In genomic region chr19:47151627-47152026, GRCh38 we compare ENCODE assay signal across 15 cellular contexts. TPM values are rescaled to one million over a fixed set of nuclear protein-coding genes. Genes with fewer than 3 reads are reported as not detected.
DNase-seq lines count a peak whose midpoint lies in the region; ATAC-seq, FAIRE-seq and TF ChIP-seq lines count a peak whose summit lies in the region.
"Had no signal": no experiment of that assay in that cellular context is flagged by ENCODE, and none has a peak within 500 bp of the region (broad histone marks: within the 10 kb centered on the region; RNA-seq: fewer than 3 reads in every experiment).

No MANE protein-coding gene starts in this region.

- peaks cover 60% of the 10 kb centered on the region for H3K79me2 ChIP-seq in K562 (ENCODE audit: control insufficient read depth, insufficient read depth, low read length)

- no peaks in the 10 kb centered on the region for H3K9me1 ChIP-seq in K562 (ENCODE audit: control insufficient read depth, insufficient read depth, low read length)

- H2AFZ ChIP-seq in K562 (ENCODE audit: low read depth, low read length) = no peak overlapping the region

- DNase-seq in stimulated activated naive CD8-positive, alpha-beta T cell treated with anti-CD3 and anti-CD28 coated beads, Interleukin-15, Interleukin-2, amounts not matched to agents 100 U/mL and 50 U/mL, for 24 hours = no peak
- no peak for DNase-seq in K562 (ENCODE audit: extremely low read depth in 1 of 4, low spot score in 3 of 4)
- DNase-seq in NCI-H1092 treated with DMSO at 0.1 percent for 48 hours (lab: John Stamatoyannopoulos, UW) = no peak
- no peak for DNase-seq in testis
- DNase-seq in effector CD8-positive, alpha-beta T cell (lab: John Stamatoyannopoulos, UW) = no peak
- DNase-seq: activated CD4-positive, alpha-beta T cell treated with anti-CD3 and anti-CD28 coated beads for 48 hours; NCI-H82; stimulated activated CD4-positive, alpha-beta T cell treated with anti-CD3 and anti-CD28 coated beads, Interleukin-4, amount 100 ng/mL, for 1 hour; T-helper 2 cell had no signal

- H3K9me3 ChIP-seq in K562 (replicated peaks; ENCODE audit: control insufficient read depth, insufficient read depth, low read depth, low read length) = no peaks in the 10 kb centered on the region
- H3K9me3 ChIP-seq in mucosa of rectum (ENCODE audit: control insufficient read depth in 2 of 2, low read length in 2 of 2) = no peaks in the 10 kb centered on the region
- H3K9me3 ChIP-seq in testis = no peaks in the 10 kb centered on the region

- no peak for TF ChIP-seq POLR2A in K562 (conservative IDR thresholded peaks at IDR 0.05)
- TF ChIP-seq POLR2A in testis (IDR thresholded peaks at IDR 0.05) = no peak

- no peaks in the 10 kb centered on the region; the same call in 1 of the 2 replicates for H4K20me1 ChIP-seq in K562 (replicated peaks; ENCODE audit: control insufficient read depth, insufficient read depth, low read length)

- 65% methylated on average over 3 of the region's 3 CpGs for WGBS in K562 (ENCODE audit: insufficient coverage, low coverage, missing lambda C conversion rate)
- 80% methylated on average over 3 of the region's 3 CpGs for WGBS in urinary bladder
- WGBS in testis, 2 donors = 91 to 96% methylated on average over 3 of the region's 3 CpGs

- H3K9ac ChIP-seq in K562 (ENCODE audit: insufficient read depth in 1 of 2, low read depth in 2 of 2, low read length in 2 of 2) = no peak overlapping the region
- H3K9ac ChIP-seq in mucosa of rectum (ENCODE audit: low read depth in 1 of 2, low read length in 2 of 2) = no peak overlapping the region

- peak overlapping the region; percentile 10; the same call in 1 of the 3 replicates for H3K27ac ChIP-seq in K562 (ENCODE audit: extremely low read depth, low read depth, low read length)
- H3K27ac ChIP-seq in mucosa of rectum (ENCODE audit: low read depth in 2 of 2, low read length in 2 of 2) = peak overlapping the region; percentile 35 to 39
- peak overlapping the region; percentile 10 for H3K27ac ChIP-seq in urinary bladder (ENCODE audit: low read depth)
- no peak overlapping the region for H3K27ac ChIP-seq in testis

- in situ Hi-C loops in K562 (cut with MboI) = loop anchor here (5.0 to 10.0 kb wide), 2 partner anchors 96 to 263 kb away; partner anchors contain the start of gene MEIS3

- no peak overlapping the region for H3K4me3 ChIP-seq in K562
- no peak overlapping the region for H3K4me3 ChIP-seq in mucosa of rectum (ENCODE audit: low read length in 2 of 2)
- no peak overlapping the region for H3K4me3 ChIP-seq in urinary bladder (ENCODE audit: low read depth, low read length)
- H3K4me3 ChIP-seq in testis = no peak overlapping the region

- no peak overlapping the region for H3K4me3 Mint-ChIP-seq in stimulated activated naive CD8-positive, alpha-beta T cell treated with anti-CD3 and anti-CD28 coated beads, Interleukin-15, Interleukin-2, amounts not matched to agents 100 ng/mL and 50 ng/mL, for 24 hours

- H3K4me1 ChIP-seq in K562 (replicated peaks in 1 of 2; ENCODE audit: control insufficient read depth in 2 of 2, insufficient read depth in 2 of 2, low read length in 2 of 2) (peaks cover 2 to 8% of the 10 kb centered on the region in 2 experiments; a peak in 2 of 5 replicates), mucosa of rectum (ENCODE audit: control insufficient read depth in 2 of 2, insufficient read depth in 2 of 2, low read length in 2 of 2) (peaks cover 16 to 21% of the 10 kb centered on the region in 2 donors), urinary bladder (ENCODE audit: insufficient read depth) (no peaks in the 10 kb centered on the region), testis (no peaks in the 10 kb centered on the region)

- TSS peak; percentile 12 for BruUV-seq in K562 (replicated peaks; lab: Mats Ljungman, UMichigan)

- no peak for TF ChIP-seq EP300 in K562 (IDR thresholded peaks at IDR 0.05; ENCODE audit: low read length)

- no peaks in the 10 kb centered on the region for H3K9me3 Mint-ChIP-seq in stimulated activated naive CD8-positive, alpha-beta T cell treated with anti-CD3 and anti-CD28 coated beads, Interleukin-15, Interleukin-2, amounts not matched to agents 100 ng/mL and 50 ng/mL, for 24 hours

- no peak for FAIRE-seq in K562 (lab: Jason Lieb, UNC)
- FAIRE-seq: HTR-8/SVneo had no signal

- peak overlapping the region; percentile 49 for H3K27ac Mint-ChIP-seq in stimulated activated naive CD8-positive, alpha-beta T cell treated with anti-CD3 and anti-CD28 coated beads, Interleukin-15, Interleukin-2, amounts not matched to agents 100 ng/mL and 50 ng/mL, for 24 hours

- peaks cover 39% of the 10 kb centered on the region for H3K4me1 Mint-ChIP-seq in stimulated activated naive CD8-positive, alpha-beta T cell treated with anti-CD3 and anti-CD28 coated beads, Interleukin-15, Interleukin-2, amounts not matched to agents 100 ng/mL and 50 ng/mL, for 24 hours (ENCODE audit: low read depth)

- CTCF ChIA-PET in K562 (lab: Yijun Ruan, JAX; ENCODE audit: low intra/inter-chr PET ratio) = interaction anchor here (0.7 kb wide), 1 partner anchor 93 kb away, joined by 3 read pairs; no protein-coding TSS in a partner anchor

- H3K36me3 ChIP-seq in K562 (ENCODE audit: control insufficient read depth, insufficient read depth, low read length) (peaks cover 90% of the 10 kb centered on the region), mucosa of rectum (ENCODE audit: control insufficient read depth in 2 of 2, insufficient read depth in 2 of 2, low read length in 2 of 2) (peaks cover 20 to 21% of the 10 kb centered on the region in 2 donors), urinary bladder (ENCODE audit: insufficient read depth) (peaks cover 7% of the 10 kb centered on the region), testis (ENCODE audit: low read depth, missing control alignments) (no peaks in the 10 kb centered on the region)

- intact Hi-C loops in K562 (cut with micrococcal nuclease) = loop anchor here (5.0 kb wide), 2 partner anchors 76 to 91 kb away; no protein-coding TSS in a partner anchor
- intact Hi-C loops in testis (cut with DNase I; ENCODE audit: low total_unique reads) = loop anchor here (10.0 kb wide), 1 partner anchor 53 kb away; no protein-coding TSS in a partner anchor

- POLR2A ChIA-PET in K562 (lab: Yijun Ruan, JAX) = interaction anchor here (0.6 kb wide), 1 partner anchor 76 kb away, joined by 3 read pairs; no protein-coding TSS in a partner anchor

- H3K36me3 Mint-ChIP-seq in stimulated activated naive CD8-positive, alpha-beta T cell treated with anti-CD3 and anti-CD28 coated beads, Interleukin-15, Interleukin-2, amounts not matched to agents 100 ng/mL and 50 ng/mL, for 24 hours (ENCODE audit: low read depth) = peaks cover 70% of the 10 kb centered on the region

- H3K27me3 ChIP-seq in K562 (ENCODE audit: control insufficient read depth in 2 of 2, insufficient read depth in 2 of 2, low read length in 2 of 2) (no peaks in the 10 kb centered on the region), mucosa of rectum (ENCODE audit: control insufficient read depth in 2 of 2, insufficient read depth in 2 of 2, low read length in 2 of 2) (no peaks in the 10 kb centered on the region), testis (no peaks in the 10 kb centered on the region)

- H3K4me2 ChIP-seq in K562 (ENCODE audit: insufficient read depth, low read length) = no peak overlapping the region

- no peak for TF ChIP-seq RAD21 in K562 (CRISPR knock-in tag; conservative IDR thresholded peaks at IDR 0.05 in 1 of 2, IDR thresholded peaks at IDR 0.05 in 1 of 2)

- TF ChIP-seq CTCF in K562 (IDR thresholded peaks at IDR 0.05 in 2 of 3, conservative IDR thresholded peaks at IDR 0.05 in 1 of 3; ENCODE audit: insufficient read depth in 2 of 3, low read depth in 1 of 3, low read length in 3 of 3) (no peak), testis (IDR thresholded peaks at IDR 0.05) (no peak)

- ATAC-seq in stimulated activated naive CD8-positive, alpha-beta T cell treated with anti-CD3 and anti-CD28 coated beads, Interleukin-15, Interleukin-2, amounts not matched to agents 100 U/mL and 50 U/mL, for 24 hours = no peak
- no peak for ATAC-seq in K562
- ATAC-seq: Right ventricle myocardium inferior, sciatic nerve had no signal

- no peaks in the 10 kb centered on the region for H3K27me3 Mint-ChIP-seq in stimulated activated naive CD8-positive, alpha-beta T cell treated with anti-CD3 and anti-CD28 coated beads, Interleukin-15, Interleukin-2, amounts not matched to agents 100 ng/mL and 50 ng/mL, for 24 hours

RNA-seq across cellular contexts. Expression of gene SAE1, which starts 21.0 kb away (rescaled TPM):
- 86.7 and 121 TPM in 2 replicates for total RNA-seq in K562 (2011; cell fraction: chromatin; rRNA removed; ENCODE audit: low replicate concordance)
- 37.9 and 42.4 TPM in 2 replicates for total RNA-seq in K562 (2011; cell fraction: nucleolus; rRNA removed)
- total RNA-seq in K562 (2011; cell fraction: nucleoplasm; rRNA removed) = 54.9 and 55.4 TPM in 2 replicates
- 194 and 213 TPM in 2 replicates for total RNA-seq in K562 (2014; rRNA removed)
- total RNA-seq in K562 (2014; rRNA removed; fragmentation: Illumina TruSeq; extraction: Trizol) = 215 and 244 TPM in 2 replicates
- total RNA-seq in K562 (2015; rRNA removed; fragmentation: Illumina TruSeq; extraction: Trizol) = 220 and 231 TPM in 2 replicates
- total RNA-seq in K562 (2021) = 205 and 217 TPM in 2 replicates
- 199 and 297 TPM in 2 replicates for polyA plus RNA-seq in K562 (2011; rRNA removed)
- 175 and 205 TPM in 2 replicates for polyA plus RNA-seq in K562 (2011; cell fraction: cytosol; rRNA removed)
- polyA plus RNA-seq in K562 (2011; cell fraction: nucleus; rRNA removed) = 41.2 and 60.5 TPM in 2 replicates
- 207 and 215 TPM in 2 replicates for polyA plus RNA-seq in K562 (2012)
- 293 and 299 TPM in 2 replicates for polyA plus RNA-seq in K562 (2014; fragmentation: Illumina TruSeq; extraction: Trizol)
- 100 to 1,000 TPM in 1 of 2 experiments, 10 to 100 TPM in 1; 82.8 to 133 TPM for polyA plus RNA-seq in K562 (2014; fragmentation: Nextera tagmentation; extraction: Ambion mirVana)
- polyA plus RNA-seq in K562 (2014; rRNA removed) = 250 and 273 TPM in 2 replicates
- polyA minus RNA-seq in K562 (2011; rRNA and poly(A)+ RNA removed) = 138 and 156 TPM in 2 replicates
- polyA minus RNA-seq in K562 (2011; cell fraction: cytosol; rRNA and poly(A)+ RNA removed) = 63.5 and 64.3 TPM in 2 replicates
- 11.0 and 20.4 TPM in 2 replicates for polyA minus RNA-seq in K562 (2011; cell fraction: nucleus; rRNA and poly(A)+ RNA removed)
- total RNA-seq in urinary bladder = 81.4 TPM
- polyA plus RNA-seq in urinary bladder = 115 TPM
- 100 to 1,000 TPM; 105 to 124 TPM for total RNA-seq in testis
- polyA plus RNA-seq in testis (ENCODE audit: insufficient read depth, low read depth, low replicate concordance) = 185 TPM

RNA-seq across cellular contexts. Expression of gene ZC3H4, which starts 38.1 kb away (rescaled TPM):
- 66.1 and 83.6 TPM in 2 replicates for total RNA-seq in K562 (2011; cell fraction: chromatin; rRNA removed; ENCODE audit: low replicate concordance)
- 24.1 and 34.0 TPM in 2 replicates for total RNA-seq in K562 (2011; cell fraction: nucleolus; rRNA removed)
- total RNA-seq in K562 (2011; cell fraction: nucleoplasm; rRNA removed) = 30.9 TPM in 2 replicates
- total RNA-seq in K562 (2014; rRNA removed) (18.3 and 26.0 TPM in 2 replicates), K562 (2014; rRNA removed; fragmentation: Illumina TruSeq; extraction: Trizol) (19.6 and 24.1 TPM in 2 replicates), K562 (2015; rRNA removed; fragmentation: Illumina TruSeq; extraction: Trizol) (13.2 and 19.1 TPM in 2 replicates), K562 (2021) (59.5 and 75.6 TPM in 2 replicates), urinary bladder (10.7 TPM), testis (10 to 100 TPM; 45.2 to 47.3 TPM)
- polyA plus RNA-seq in K562 (2011; rRNA removed) (4.0 and 5.3 TPM in 2 replicates), K562 (2014; fragmentation: Illumina TruSeq; extraction: Trizol) (33.5 and 33.7 TPM in 2 replicates), K562 (2014; fragmentation: Nextera tagmentation; extraction: Ambion mirVana) (1 to 10 TPM; 2.2 to 8.0 TPM), K562 (2014; rRNA removed) (14.4 and 17.6 TPM in 2 replicates), urinary bladder (15.2 TPM), testis (ENCODE audit: insufficient read depth, low read depth, low replicate concordance) (25.4 TPM)
- polyA plus RNA-seq in K562 (2011; cell fraction: cytosol; rRNA removed) = 2.2 and 3.7 TPM in 2 replicates
- polyA plus RNA-seq in K562 (2011; cell fraction: nucleus; rRNA removed) = 14.1 and 22.9 TPM in 2 replicates
- 11.1 and 39.1 TPM in 2 replicates for polyA plus RNA-seq in K562 (2012)
- 14.0 and 14.6 TPM in 2 replicates for polyA minus RNA-seq in K562 (2011; rRNA and poly(A)+ RNA removed)
- 23.3 and 31.7 TPM in 2 replicates for polyA minus RNA-seq in K562 (2011; cell fraction: cytosol; rRNA and poly(A)+ RNA removed)
- 7.5 and 15.8 TPM in 2 replicates for polyA minus RNA-seq in K562 (2011; cell fraction: nucleus; rRNA and poly(A)+ RNA removed)

Comparison
In these comparisons a context has a peak if more than half of its experiments do, and no peak if none do; other contexts are left out.
1. H3K27ac ChIP-seq: peak in K562 (single experiment), mucosa of rectum (2 of 2) and urinary bladder (single experiment); none in testis (0 of 2).